20 cellular contexts compared by ENCODE assay signal in genomic region chr2:129738799-129739198, GRCh38.
"Had no signal": no experiment of that assay in that cellular context is flagged by ENCODE, and none has a peak within 500 bp of the region (broad histone marks: within the 10 kb centered on the region; RNA-seq: fewer than 3 reads in every experiment).

No MANE protein-coding gene starts in this region.

- H3K4me3 Mint-ChIP-seq: IgD-negative memory B cell had no signal

- H3K9me3 ChIP-seq: SK-N-SH had no signal

- H3K27ac Mint-ChIP-seq: IgD-negative memory B cell had no signal

- H3K4me2 ChIP-seq: KMS-11, SK-N-SH had no signal

- H3K36me3 Mint-ChIP-seq: IgD-negative memory B cell had no signal

- H3K27ac ChIP-seq: HL-60, KMS-11, RWPE1 had no signal

- ATAC-seq: K562, Panc1, PC-3 had no signal

- H3K9ac ChIP-seq: KMS-11, SK-N-SH had no signal

- H3K4me3 ChIP-seq: K562 had no signal

- DNase-seq: Kasumi-1, MM.1S, NCI-H1092 treated with DMSO at 0.1 percent for 48 hours, NCI-H1436, NCI-H187 treated with DMSO at 0.1 percent for 48 hours, NCI-H2029 treated with DMSO at 0.1 percent for 48 hours, NCI-H2171 treated with DMSO at 0.1 percent for 48 hours, NCI-H2227 treated with DMSO at 0.1 percent for 48 hours, NCI-H524, NCI-H526 treated with DMSO at 0.1 percent for 48 hours, NCI-H748 treated with DMSO at 0.1 percent for 48 hours, PC-3, SHP77, SK-N-SH had no signal

- H3K4me1 Mint-ChIP-seq: IgD-negative memory B cell had no signal
